ENCODE assay signal across 1 cellular context in genomic region chr10:59240581-59241183, GRCh38.
TF ChIP-seq lines count a peak whose summit lies in the region.

No MANE protein-coding gene starts in this region.

TF ChIP-seq in GM12878, 131 proteins besides CTCF, POLR2A, EP300 and RAD21 (continued from another document):
- TF ChIP-seq, protein P1, sequence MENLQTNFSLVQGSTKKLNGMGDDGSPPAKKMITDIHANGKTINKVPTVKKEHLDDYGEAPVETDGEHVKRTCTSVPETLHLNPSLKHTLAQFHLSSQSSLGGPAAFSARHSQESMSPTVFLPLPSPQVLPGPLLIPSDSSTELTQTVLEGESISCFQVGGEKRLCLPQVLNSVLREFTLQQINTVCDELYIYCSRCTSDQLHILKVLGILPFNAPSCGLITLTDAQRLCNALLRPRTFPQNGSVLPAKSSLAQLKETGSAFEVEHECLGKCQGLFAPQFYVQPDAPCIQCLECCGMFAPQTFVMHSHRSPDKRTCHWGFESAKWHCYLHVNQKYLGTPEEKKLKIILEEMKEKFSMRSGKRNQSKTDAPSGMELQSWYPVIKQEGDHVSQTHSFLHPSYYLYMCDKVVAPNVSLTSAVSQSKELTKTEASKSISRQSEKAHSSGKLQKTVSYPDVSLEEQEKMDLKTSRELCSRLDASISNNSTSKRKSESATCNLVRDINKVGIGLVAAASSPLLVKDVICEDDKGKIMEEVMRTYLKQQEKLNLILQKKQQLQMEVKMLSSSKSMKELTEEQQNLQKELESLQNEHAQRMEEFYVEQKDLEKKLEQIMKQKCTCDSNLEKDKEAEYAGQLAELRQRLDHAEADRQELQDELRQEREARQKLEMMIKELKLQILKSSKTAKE (IDR thresholded peaks at IDR 0.05; ENCODE audit: low read depth, poor library complexity, severe bottlenecking): peak; percentile 71
- TF ChIP-seq ZNF24 (IDR thresholded peaks at IDR 0.05) (no peak), SUPT20H (IDR thresholded peaks at IDR 0.05; ENCODE audit: borderline replicate concordance, control insufficient read depth, low read depth, low read length) (no peak), SMAD1 (IDR thresholded peaks at IDR 0.05; ENCODE audit: low read depth, partially characterized antibody) (peak; percentile 88), STAT3 (IDR thresholded peaks at IDR 0.05; ENCODE audit: low read depth, low read length) (no peak), ASH2L (IDR thresholded peaks at IDR 0.05; ENCODE audit: borderline replicate concordance, low read depth) (no peak), TAF1 (IDR thresholded peaks at IDR 0.05; ENCODE audit: borderline replicate concordance, low read depth, low read length) (no peak)
